1 cellular context compared by ENCODE assay signal in genomic region chrX:47193475-47194241, GRCh38.
TF ChIP-seq lines count a peak whose summit lies in the region.

Gene UBA1 (plus strand): TSS chrX:47193829. CDS start chrX:47198803, 4,974 bp downstream.

TF ChIP-seq in K562, 482 proteins besides CTCF, POLR2A, EP300 and RAD21 (continued from another document and continues in another):
- TF ChIP-seq, protein P1, sequence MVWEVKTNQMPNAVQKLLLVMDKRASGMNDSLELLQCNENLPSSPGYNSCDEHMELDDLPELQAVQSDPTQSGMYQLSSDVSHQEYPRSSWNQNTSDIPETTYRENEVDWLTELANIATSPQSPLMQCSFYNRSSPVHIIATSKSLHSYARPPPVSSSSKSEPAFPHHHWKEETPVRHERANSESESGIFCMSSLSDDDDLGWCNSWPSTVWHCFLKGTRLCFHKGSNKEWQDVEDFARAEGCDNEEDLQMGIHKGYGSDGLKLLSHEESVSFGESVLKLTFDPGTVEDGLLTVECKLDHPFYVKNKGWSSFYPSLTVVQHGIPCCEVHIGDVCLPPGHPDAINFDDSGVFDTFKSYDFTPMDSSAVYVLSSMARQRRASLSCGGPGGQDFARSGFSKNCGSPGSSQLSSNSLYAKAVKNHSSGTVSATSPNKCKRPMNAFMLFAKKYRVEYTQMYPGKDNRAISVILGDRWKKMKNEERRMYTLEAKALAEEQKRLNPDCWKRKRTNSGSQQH (CRISPR knock-in tag; IDR thresholded peaks at IDR 0.05), result no peak
- TF ChIP-seq SRSF1 (IDR thresholded peaks at IDR 0.05; ENCODE audit: low read depth, low read length) (no peak), FOS (IDR thresholded peaks at IDR 0.05; ENCODE audit: extremely low read depth, insufficient read length) (no peak), THAP12 (CRISPR knock-in tag; IDR thresholded peaks at IDR 0.05) (no peak), LCOR (CRISPR knock-in tag; IDR thresholded peaks at IDR 0.05) (no peak), MCM5 (IDR thresholded peaks at IDR 0.05; ENCODE audit: low read depth) (no peak), BRCA1 (IDR thresholded peaks at IDR 0.05) (no peak), BRCA1 (CRISPR knock-in tag; IDR thresholded peaks at IDR 0.05) (no peak), THAP7 (CRISPR knock-in tag; IDR thresholded peaks at IDR 0.05) (no peak), CHAMP1 (IDR thresholded peaks at IDR 0.05) (no peak), CCAR2 (IDR thresholded peaks at IDR 0.05; ENCODE audit: low read depth, low read length) (no peak), MYNN (IDR thresholded peaks at IDR 0.05) (no peak), MYNN (CRISPR knock-in tag; IDR thresholded peaks at IDR 0.05) (no peak), CC2D1A (IDR thresholded peaks at IDR 0.05) (0 out of 2 replicates have a peak, but pooled peaks have one; percentile 50), BRF1 (IDR thresholded peaks at IDR 0.05; ENCODE audit: borderline replicate concordance, extremely low read depth, insufficient read length) (no peak), ZNF511 (CRISPR knock-in tag; IDR thresholded peaks at IDR 0.05) (no peak), THRB (CRISPR knock-in tag; conservative IDR thresholded peaks at IDR 0.05) (no peak), GATAD2B (IDR thresholded peaks at IDR 0.05; ENCODE audit: borderline replicate concordance) (no peak; the same call in 1 of the 2 replicates), NFXL1 (CRISPR knock-in tag; IDR thresholded peaks at IDR 0.05) (no peak), STAT5B (CRISPR knock-in tag; IDR thresholded peaks at IDR 0.05) (no peak), ZNF551 (CRISPR knock-in tag; IDR thresholded peaks at IDR 0.05) (no peak), ZNF165 (CRISPR knock-in tag; IDR thresholded peaks at IDR 0.05; ENCODE audit: borderline replicate concordance) (no peak), FOXP1 (CRISPR knock-in tag; IDR thresholded peaks at IDR 0.05) (peak; percentile 73; the same call in 1 of the 2 replicates), ZNF197 (CRISPR knock-in tag; IDR thresholded peaks at IDR 0.05; ENCODE audit: low read depth) (no peak), TEAD1 (CRISPR knock-in tag; IDR thresholded peaks at IDR 0.05) (peak in 1 of 2 experiments; percentile 94; a peak in 2 of 4 replicates), ZNF584 (CRISPR knock-in tag; IDR thresholded peaks at IDR 0.05; ENCODE audit: low read depth) (no peak), C11orf30 (IDR thresholded peaks at IDR 0.05; ENCODE audit: low read depth) (no peak), RFX7 (CRISPR knock-in tag; IDR thresholded peaks at IDR 0.05) (no peak), FOXK2 (conservative IDR thresholded peaks at IDR 0.05 in 1 of 2, IDR thresholded peaks at IDR 0.05 in 1 of 2; ENCODE audit: low read depth in 2 of 2) (peak; percentile 81 to 82; a peak in 3 of 4 replicates), BHLHE40 (IDR thresholded peaks at IDR 0.05; ENCODE audit: low read length) (no peak), DDX20 (tag; IDR thresholded peaks at IDR 0.05; ENCODE audit: low read depth) (no peak), NCOR1 (IDR thresholded peaks at IDR 0.05) (no peak), HNRNPK (IDR thresholded peaks at IDR 0.05; ENCODE audit: low read depth, low read length, poor library complexity, severe bottlenecking) (no peak), MXI1 (IDR thresholded peaks at IDR 0.05; ENCODE audit: low read depth, low read length) (peak; percentile 22; the same call in 1 of the 2 replicates), SIX5 (IDR thresholded peaks at IDR 0.05; ENCODE audit: borderline replicate concordance in 1 of 2, insufficient read depth in 1 of 2, low read depth in 1 of 2, low read length in 2 of 2) (no peak), U2AF2 (optimal IDR thresholded peaks at IDR 0.05; ENCODE audit: low read depth, low read length) (no peak), USF1 (CRISPR knock-in tag; IDR thresholded peaks at IDR 0.05) (no peak), TARDBP (IDR thresholded peaks at IDR 0.05) (no peak)
- TF ChIP-seq, protein P2, sequence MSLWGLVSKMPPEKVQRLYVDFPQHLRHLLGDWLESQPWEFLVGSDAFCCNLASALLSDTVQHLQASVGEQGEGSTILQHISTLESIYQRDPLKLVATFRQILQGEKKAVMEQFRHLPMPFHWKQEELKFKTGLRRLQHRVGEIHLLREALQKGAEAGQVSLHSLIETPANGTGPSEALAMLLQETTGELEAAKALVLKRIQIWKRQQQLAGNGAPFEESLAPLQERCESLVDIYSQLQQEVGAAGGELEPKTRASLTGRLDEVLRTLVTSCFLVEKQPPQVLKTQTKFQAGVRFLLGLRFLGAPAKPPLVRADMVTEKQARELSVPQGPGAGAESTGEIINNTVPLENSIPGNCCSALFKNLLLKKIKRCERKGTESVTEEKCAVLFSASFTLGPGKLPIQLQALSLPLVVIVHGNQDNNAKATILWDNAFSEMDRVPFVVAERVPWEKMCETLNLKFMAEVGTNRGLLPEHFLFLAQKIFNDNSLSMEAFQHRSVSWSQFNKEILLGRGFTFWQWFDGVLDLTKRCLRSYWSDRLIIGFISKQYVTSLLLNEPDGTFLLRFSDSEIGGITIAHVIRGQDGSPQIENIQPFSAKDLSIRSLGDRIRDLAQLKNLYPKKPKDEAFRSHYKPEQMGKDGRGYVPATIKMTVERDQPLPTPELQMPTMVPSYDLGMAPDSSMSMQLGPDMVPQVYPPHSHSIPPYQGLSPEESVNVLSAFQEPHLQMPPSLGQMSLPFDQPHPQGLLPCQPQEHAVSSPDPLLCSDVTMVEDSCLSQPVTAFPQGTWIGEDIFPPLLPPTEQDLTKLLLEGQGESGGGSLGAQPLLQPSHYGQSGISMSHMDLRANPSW (CRISPR knock-in tag; IDR thresholded peaks at IDR 0.05), result no peak
- TF ChIP-seq, protein P3, sequence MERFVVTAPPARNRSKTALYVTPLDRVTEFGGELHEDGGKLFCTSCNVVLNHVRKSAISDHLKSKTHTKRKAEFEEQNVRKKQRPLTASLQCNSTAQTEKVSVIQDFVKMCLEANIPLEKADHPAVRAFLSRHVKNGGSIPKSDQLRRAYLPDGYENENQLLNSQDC (CRISPR knock-in tag; IDR thresholded peaks at IDR 0.05), result no peak
- TF ChIP-seq, protein P4, sequence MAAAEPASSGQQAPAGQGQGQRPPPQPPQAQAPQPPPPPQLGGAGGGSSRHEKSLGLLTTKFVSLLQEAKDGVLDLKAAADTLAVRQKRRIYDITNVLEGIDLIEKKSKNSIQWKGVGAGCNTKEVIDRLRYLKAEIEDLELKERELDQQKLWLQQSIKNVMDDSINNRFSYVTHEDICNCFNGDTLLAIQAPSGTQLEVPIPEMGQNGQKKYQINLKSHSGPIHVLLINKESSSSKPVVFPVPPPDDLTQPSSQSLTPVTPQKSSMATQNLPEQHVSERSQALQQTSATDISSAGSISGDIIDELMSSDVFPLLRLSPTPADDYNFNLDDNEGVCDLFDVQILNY (CRISPR knock-in tag; IDR thresholded peaks at IDR 0.05), result no peak
- TF ChIP-seq, protein P5, sequence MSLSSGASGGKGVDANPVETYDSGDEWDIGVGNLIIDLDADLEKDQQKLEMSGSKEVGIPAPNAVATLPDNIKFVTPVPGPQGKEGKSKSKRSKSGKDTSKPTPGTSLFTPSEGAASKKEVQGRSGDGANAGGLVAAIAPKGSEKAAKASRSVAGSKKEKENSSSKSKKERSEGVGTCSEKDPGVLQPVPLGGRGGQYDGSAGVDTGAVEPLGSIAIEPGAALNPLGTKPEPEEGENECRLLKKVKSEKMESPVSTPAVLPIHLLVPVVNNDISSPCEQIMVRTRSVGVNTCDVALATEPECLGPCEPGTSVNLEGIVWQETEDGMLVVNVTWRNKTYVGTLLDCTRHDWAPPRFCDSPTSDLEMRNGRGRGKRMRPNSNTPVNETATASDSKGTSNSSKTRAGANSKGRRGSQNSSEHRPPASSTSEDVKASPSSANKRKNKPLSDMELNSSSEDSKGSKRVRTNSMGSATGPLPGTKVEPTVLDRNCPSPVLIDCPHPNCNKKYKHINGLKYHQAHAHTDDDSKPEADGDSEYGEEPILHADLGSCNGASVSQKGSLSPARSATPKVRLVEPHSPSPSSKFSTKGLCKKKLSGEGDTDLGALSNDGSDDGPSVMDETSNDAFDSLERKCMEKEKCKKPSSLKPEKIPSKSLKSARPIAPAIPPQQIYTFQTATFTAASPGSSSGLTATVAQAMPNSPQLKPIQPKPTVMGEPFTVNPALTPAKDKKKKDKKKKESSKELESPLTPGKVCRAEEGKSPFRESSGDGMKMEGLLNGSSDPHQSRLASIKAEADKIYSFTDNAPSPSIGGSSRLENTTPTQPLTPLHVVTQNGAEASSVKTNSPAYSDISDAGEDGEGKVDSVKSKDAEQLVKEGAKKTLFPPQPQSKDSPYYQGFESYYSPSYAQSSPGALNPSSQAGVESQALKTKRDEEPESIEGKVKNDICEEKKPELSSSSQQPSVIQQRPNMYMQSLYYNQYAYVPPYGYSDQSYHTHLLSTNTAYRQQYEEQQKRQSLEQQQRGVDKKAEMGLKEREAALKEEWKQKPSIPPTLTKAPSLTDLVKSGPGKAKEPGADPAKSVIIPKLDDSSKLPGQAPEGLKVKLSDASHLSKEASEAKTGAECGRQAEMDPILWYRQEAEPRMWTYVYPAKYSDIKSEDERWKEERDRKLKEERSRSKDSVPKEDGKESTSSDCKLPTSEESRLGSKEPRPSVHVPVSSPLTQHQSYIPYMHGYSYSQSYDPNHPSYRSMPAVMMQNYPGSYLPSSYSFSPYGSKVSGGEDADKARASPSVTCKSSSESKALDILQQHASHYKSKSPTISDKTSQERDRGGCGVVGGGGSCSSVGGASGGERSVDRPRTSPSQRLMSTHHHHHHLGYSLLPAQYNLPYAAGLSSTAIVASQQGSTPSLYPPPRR (CRISPR knock-in tag; IDR thresholded peaks at IDR 0.05; ENCODE audit: borderline replicate concordance), result no peak
